8 cellular contexts compared by ENCODE assay signal in the genomic region with DNA sequence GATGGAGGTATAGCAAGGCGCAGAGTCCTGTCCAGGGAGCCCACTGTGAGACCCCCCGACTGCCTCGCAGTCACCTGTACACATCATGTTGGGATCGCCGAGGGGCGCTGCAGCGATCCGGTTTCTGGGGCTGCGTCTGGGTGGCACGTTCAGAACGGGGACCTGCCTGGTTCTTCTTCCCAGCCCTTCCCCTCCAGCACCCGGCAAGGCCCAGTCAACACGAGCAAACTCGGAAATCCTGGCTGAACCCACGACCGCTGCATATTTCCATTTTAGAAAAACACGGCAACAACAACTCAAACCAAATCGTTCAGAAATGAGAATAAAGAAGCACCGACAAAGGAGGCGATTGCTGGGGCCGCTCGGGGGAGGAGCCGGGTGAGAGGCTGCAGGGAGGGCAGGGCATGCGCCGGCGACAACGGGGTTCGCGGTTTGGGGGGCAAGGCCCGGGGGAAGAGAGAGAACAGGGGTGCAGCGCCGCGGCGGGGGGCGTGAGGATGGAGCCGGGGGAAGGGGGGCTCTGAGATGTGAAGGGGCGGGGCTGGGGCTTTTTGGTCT. TPM values are rescaled to one million over a fixed set of nuclear protein-coding genes. Genes with fewer than 3 reads are reported as not detected.
A peak's percentile ranks its signal among the peaks of the same experiment; 100 is the strongest.
DNase-seq lines count a peak whose midpoint lies in the region; ATAC-seq lines count a peak whose summit lies in the region.

No MANE protein-coding gene starts in this region.

- peak; percentile 9 for DNase-seq in NCI-H2107 treated with DMSO at 0.1 percent for 48 hours (lab: John Stamatoyannopoulos, UW; ENCODE audit: unreplicated experiment)
- DNase-seq in NCI-H2107 (lab: John Stamatoyannopoulos, UW) = no peak
- peak; percentile 14 for DNase-seq in KG1 (lab: John Stamatoyannopoulos, UW)
- peak; percentile 66 for DNase-seq in activated CD4-positive, alpha-beta memory T cell treated with anti-CD3 and anti-CD28 coated beads for 36 hours
- DNase-seq in effector memory CD4-positive, alpha-beta T cell = peak; percentile 25 to 36 (median 32)
- DNase-seq in stimulated activated naive B cell treated with anti-CD40 and anti-IgM and Interleukin-4, amounts not matched to agents 10 μg/mL and 1 μg/mL and 100 μg/mL, for 72 hours = peak; percentile 15
- no peak for DNase-seq in SIG-M5 treated with dmso at 0.1 percent for 504 hours (lab: John Stamatoyannopoulos, UW; ENCODE audit: unreplicated experiment)

- peaks cover 8% of the 10 kb centered on the region for H3K4me1 ChIP-seq in effector memory CD4-positive, alpha-beta T cell (ENCODE audit: control insufficient read depth, insufficient read depth, low read length, poor library complexity, severe bottlenecking)
- peaks cover 9% of the 10 kb centered on the region for H3K4me1 ChIP-seq in mononuclear cell (ENCODE audit: insufficient read depth, low read length)

- no peaks in the 10 kb centered on the region for H3K27me3 Mint-ChIP-seq in activated CD4-positive, alpha-beta memory T cell treated with anti-CD3 and anti-CD28 coated beads for 36 hours
- no peaks in the 10 kb centered on the region for H3K27me3 Mint-ChIP-seq in stimulated activated naive B cell treated with anti-CD40 and anti-IgM and Interleukin-4, amounts not matched to agents 10 μg/mL and 1 μg/mL and 100 μg/mL, for 72 hours

- H3K9me3 ChIP-seq in effector memory CD4-positive, alpha-beta T cell (ENCODE audit: control insufficient read depth, low read length) = no peaks in the 10 kb centered on the region
- H3K9me3 ChIP-seq in mononuclear cell (ENCODE audit: low read depth, low read length) = no peaks in the 10 kb centered on the region

- no peaks in the 10 kb centered on the region for H3K36me3 ChIP-seq in effector memory CD4-positive, alpha-beta T cell (ENCODE audit: control insufficient read depth, insufficient read depth, low read length)

- no peaks in the 10 kb centered on the region for H3K9me3 Mint-ChIP-seq in activated CD4-positive, alpha-beta memory T cell treated with anti-CD3 and anti-CD28 coated beads for 36 hours
- no peaks in the 10 kb centered on the region for H3K9me3 Mint-ChIP-seq in stimulated activated naive B cell treated with anti-CD40 and anti-IgM and Interleukin-4, amounts not matched to agents 10 μg/mL and 1 μg/mL and 100 μg/mL, for 72 hours

- H3K4me1 Mint-ChIP-seq in activated CD4-positive, alpha-beta memory T cell treated with anti-CD3 and anti-CD28 coated beads for 36 hours (ENCODE audit: low read depth) = peaks cover 16% of the 10 kb centered on the region
- H3K4me1 Mint-ChIP-seq in stimulated activated naive B cell treated with anti-CD40 and anti-IgM and Interleukin-4, amounts not matched to agents 10 μg/mL and 1 μg/mL and 100 μg/mL, for 72 hours = peaks cover 7 to 12% of the 10 kb centered on the region in 2 donors

- H3K4me3 ChIP-seq in effector memory CD4-positive, alpha-beta T cell (ENCODE audit: insufficient read depth, low read depth, low read length, poor library complexity, severe bottlenecking) = peak overlapping the region; percentile 95
- peak overlapping the region; percentile 58 for H3K4me3 ChIP-seq in mononuclear cell (ENCODE audit: low read length)

- no peaks in the 10 kb centered on the region for H3K36me3 Mint-ChIP-seq in activated CD4-positive, alpha-beta memory T cell treated with anti-CD3 and anti-CD28 coated beads for 36 hours
- H3K36me3 Mint-ChIP-seq in stimulated activated naive B cell treated with anti-CD40 and anti-IgM and Interleukin-4, amounts not matched to agents 10 μg/mL and 1 μg/mL and 100 μg/mL, for 72 hours = peaks cover 5 to 6% of the 10 kb centered on the region in 2 donors

- H3K4me3 Mint-ChIP-seq in activated CD4-positive, alpha-beta memory T cell treated with anti-CD3 and anti-CD28 coated beads for 36 hours = peak overlapping the region; percentile 93
- H3K4me3 Mint-ChIP-seq in stimulated activated naive B cell treated with anti-CD40 and anti-IgM and Interleukin-4, amounts not matched to agents 10 μg/mL and 1 μg/mL and 100 μg/mL, for 72 hours = peak overlapping the region; percentile 95 to 97

- ATAC-seq in stimulated activated naive B cell treated with anti-CD40 and anti-IgM and Interleukin-4, amounts not matched to agents 10 μg/mL and 1 μg/mL and 100 μg/mL, for 72 hours (replicated peaks) = peak; percentile 56 to 68

- peak overlapping the region; percentile 74 for H3K27ac ChIP-seq in effector memory CD4-positive, alpha-beta T cell (ENCODE audit: insufficient read depth, low read length, poor library complexity, severe bottlenecking)

- peaks cover 5% of the 10 kb centered on the region for H3K27me3 ChIP-seq in effector memory CD4-positive, alpha-beta T cell (replicated peaks; ENCODE audit: control insufficient read depth, insufficient read depth, low read length, poor library complexity, severe bottlenecking)
- peaks cover 4% of the 10 kb centered on the region for H3K27me3 ChIP-seq in mononuclear cell (ENCODE audit: insufficient read depth, low read length)

- peak overlapping the region; percentile 76 for H3K27ac Mint-ChIP-seq in activated CD4-positive, alpha-beta memory T cell treated with anti-CD3 and anti-CD28 coated beads for 36 hours
- peak overlapping the region; percentile 96 for H3K27ac Mint-ChIP-seq in stimulated activated naive B cell treated with anti-CD40 and anti-IgM and Interleukin-4, amounts not matched to agents 10 μg/mL and 1 μg/mL and 100 μg/mL, for 72 hours

- CTCF ChIA-PET in activated CD4-positive, alpha-beta memory T cell treated with anti-CD3 and anti-CD28 coated beads for 36 hours (lab: Charles Lee) = interaction anchor here (1.0 to 2.6 kb wide), 3 partner anchors 10 to 43 kb away, joined by 6 to 9 read pairs (median 8); a partner anchor contains a TSS

- POLR2A ChIA-PET in activated CD4-positive, alpha-beta memory T cell treated with anti-CD3 and anti-CD28 coated beads for 36 hours (lab: Charles Lee) = interaction anchor here (0.6 to 2.5 kb wide), 2 partner anchors 27 to 33 kb away, joined by 5 to 23 read pairs; a partner anchor contains a TSS

- intact Hi-C loops in activated CD4-positive, alpha-beta memory T cell treated with anti-CD3 and anti-CD28 coated beads for 36 hours (cut with micrococcal nuclease) = loop anchor here (2.0 kb wide), 1 partner anchor 30 kb away; no protein-coding TSS in a partner anchor

RNA-seq across cellular contexts. Expression of a gene that starts 0.6 kb away (rescaled TPM):
- total RNA-seq in activated CD4-positive, alpha-beta memory T cell treated with anti-CD3 and anti-CD28 coated beads for 36 hours = 10 to 100 TPM; 13.1 to 13.8 TPM
- 12.0 TPM for total RNA-seq in mononuclear cell

RNA-seq across cellular contexts. Expression of a gene that starts 0.7 kb away (rescaled TPM):
- total RNA-seq in activated CD4-positive, alpha-beta memory T cell treated with anti-CD3 and anti-CD28 coated beads for 36 hours = not detected
- total RNA-seq in mononuclear cell = 25.3 TPM

RNA-seq across cellular contexts. Expression of a gene that starts 27.6 kb away (rescaled TPM):
- total RNA-seq in activated CD4-positive, alpha-beta memory T cell treated with anti-CD3 and anti-CD28 coated beads for 36 hours = 10 to 100 TPM; 37.5 to 37.6 TPM
- total RNA-seq in mononuclear cell = 89.3 TPM

RNA-seq across cellular contexts. Expression of a gene that starts 42.5 kb away (rescaled TPM):
- 10 to 100 TPM; 44.7 to 48.1 TPM for total RNA-seq in activated CD4-positive, alpha-beta memory T cell treated with anti-CD3 and anti-CD28 coated beads for 36 hours
- total RNA-seq in mononuclear cell = 21.3 TPM

RNA-seq across cellular contexts. Expression of a gene that starts 46.6 kb away (rescaled TPM):
- under 1 TPM in 1 of 2 experiments, not detected in 1; 0.19 TPM for total RNA-seq in activated CD4-positive, alpha-beta memory T cell treated with anti-CD3 and anti-CD28 coated beads for 36 hours
- total RNA-seq in mononuclear cell = not detected

Comparison
In these comparisons a context has a peak if more than half of its experiments do, and no peak if none do; other contexts are left out.
1. DNase-seq: peak in NCI-H2107 treated with DMSO at 0.1 percent for 48 hours (single experiment), KG1 (single experiment), activated CD4-positive, alpha-beta memory T cell treated with anti-CD3 and anti-CD28 coated beads for 36 hours (single experiment), effector memory CD4-positive, alpha-beta T cell (3 of 3) and stimulated activated naive B cell treated with anti-CD40 and anti-IgM and Interleukin-4, amounts not matched to agents 10 μg/mL and 1 μg/mL and 100 μg/mL, for 72 hours (single experiment); none in NCI-H2107 (single experiment) and SIG-M5 treated with dmso at 0.1 percent for 504 hours (single experiment).
2. RNA of a gene that starts 0.7 kb away (total RNA-seq): 25.3 TPM in mononuclear cell (single experiment); not detected in activated CD4-positive, alpha-beta memory T cell treated with anti-CD3 and anti-CD28 coated beads for 36 hours; every median in the first group is over 10 times any median in the second.